Comparison of ENCODE assay signal across 8 cellular contexts in the genomic region with DNA sequence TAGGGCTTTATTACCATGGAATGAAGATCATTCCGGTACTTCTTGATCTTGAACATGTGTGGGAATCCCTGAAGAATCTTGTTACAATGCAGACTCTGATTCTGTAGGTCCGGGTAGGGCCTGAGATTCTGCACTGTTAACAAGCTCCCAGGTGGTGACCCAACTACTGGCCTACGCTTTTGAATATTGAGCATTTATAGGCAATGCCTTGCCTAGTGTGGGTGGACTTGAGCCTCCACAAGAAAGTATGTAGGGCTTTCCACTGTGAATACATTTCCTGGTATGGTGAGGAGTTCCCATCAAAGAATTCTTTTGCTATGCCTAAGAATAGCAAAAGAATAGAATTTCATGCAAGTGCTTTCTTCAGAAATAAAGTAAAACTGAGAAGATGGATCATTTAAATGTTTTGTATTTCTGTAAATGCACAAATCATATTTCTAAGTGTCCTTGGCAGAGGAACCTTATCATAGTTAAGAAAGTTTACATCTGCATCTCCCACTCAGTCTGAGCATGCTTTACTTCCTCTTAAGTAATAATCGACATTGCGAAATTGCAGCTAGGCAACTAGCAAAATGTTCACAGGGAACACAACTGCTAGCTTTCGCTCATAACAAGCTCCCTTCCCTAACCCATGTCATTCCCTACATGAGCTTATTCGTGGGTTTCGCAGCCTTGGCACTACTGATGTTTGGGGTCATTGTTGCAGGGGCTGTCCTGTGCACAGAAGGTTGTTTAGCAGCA.
A peak's percentile ranks its signal among the peaks of the same experiment; 100 is the strongest.
DNase-seq lines count a peak whose midpoint lies in the region; ATAC-seq and TF ChIP-seq lines count a peak whose summit lies in the region.

No MANE protein-coding gene starts in this region.

- H3K27ac Mint-ChIP-seq in osteocyte (ENCODE audit: unreplicated experiment) (peak overlapping the region; percentile 97), T-cell (no peak overlapping the region)
- no peak overlapping the region for H3K27ac Mint-ChIP-seq in activated naive CD4-positive, alpha-beta T cell treated with anti-CD3 and anti-CD28 coated beads for 36 hours

- TF ChIP-seq POLR2A in esophagus muscularis mucosa (IDR thresholded peaks at IDR 0.05; ENCODE audit: low read depth), result no peak

- TF ChIP-seq EP300 in esophagus muscularis mucosa (IDR thresholded peaks at IDR 0.05), result no peak

- H3K4me1 Mint-ChIP-seq in osteocyte (ENCODE audit: unreplicated experiment) (peaks cover 68% of the 10 kb centered on the region), T-cell (peaks cover 1 to 13% (median 11%) of the 10 kb centered on the region in 3 donors)
- H3K4me1 Mint-ChIP-seq in activated naive CD4-positive, alpha-beta T cell treated with anti-CD3 and anti-CD28 coated beads for 36 hours (ENCODE audit: low read depth), result peaks cover 4% of the 10 kb centered on the region

- no peaks in the 10 kb centered on the region for H3K9me3 ChIP-seq in esophagus muscularis mucosa

- peaks cover 11 to 63% (median 49%) of the 10 kb centered on the region in 4 donors for H3K4me1 ChIP-seq in esophagus muscularis mucosa

- no peak for ATAC-seq in T-cell (replicated peaks in 1 of 4)

- H3K27me3 Mint-ChIP-seq in osteocyte (ENCODE audit: unreplicated experiment), result no peaks in the 10 kb centered on the region
- peaks cover 2% of the 10 kb centered on the region for H3K27me3 Mint-ChIP-seq in activated naive CD4-positive, alpha-beta T cell treated with anti-CD3 and anti-CD28 coated beads for 36 hours (ENCODE audit: low read depth)
- H3K27me3 Mint-ChIP-seq in T-cell, result no peaks in the 10 kb centered on the region

- peak; percentile 70 for DNase-seq in Daoy (ENCODE audit: low read depth)
- DNase-seq in OCI-M1 (lab: John Stamatoyannopoulos, UW), result peak; percentile 91
- DNase-seq in esophagus muscularis mucosa (ENCODE audit: extremely low spot score), result no peak
- no peak for DNase-seq in osteocyte (ENCODE audit: extremely low spot score, unreplicated experiment)
- DNase-seq in activated naive CD4-positive, alpha-beta T cell treated with anti-CD3 and anti-CD28 coated beads for 36 hours, result no peak
- no peak for DNase-seq in NCI-H1417 treated with DMSO at 0.1 percent for 48 hours (lab: John Stamatoyannopoulos, UW)
- no peak for DNase-seq in SK-N-DZ (ENCODE audit: low spot score)
- DNase-seq in T-cell, result no peak

- H3K27me3 ChIP-seq in esophagus muscularis mucosa, result no peaks in the 10 kb centered on the region

- H3K4me3 Mint-ChIP-seq in osteocyte (ENCODE audit: unreplicated experiment) (peak overlapping the region; percentile 35), T-cell (no peak overlapping the region)
- no peak overlapping the region for H3K4me3 Mint-ChIP-seq in activated naive CD4-positive, alpha-beta T cell treated with anti-CD3 and anti-CD28 coated beads for 36 hours

- H3K36me3 ChIP-seq in esophagus muscularis mucosa, result no peaks in the 10 kb centered on the region

- H3K27ac ChIP-seq in esophagus muscularis mucosa (replicated peaks in 1 of 4), result peak overlapping the region; percentile 29 to 77 (median 70)

- H3K9me3 Mint-ChIP-seq in osteocyte (ENCODE audit: unreplicated experiment), result no peaks in the 10 kb centered on the region
- no peaks in the 10 kb centered on the region for H3K9me3 Mint-ChIP-seq in activated naive CD4-positive, alpha-beta T cell treated with anti-CD3 and anti-CD28 coated beads for 36 hours
- no peaks in the 10 kb centered on the region for H3K9me3 Mint-ChIP-seq in T-cell

- POLR2A ChIA-PET in T-cell (lab: Charles Lee), result interaction anchor here in 1 of 2 donors (0.8 kb wide), 1 partner anchor 84 kb away, joined by 3 read pairs; no protein-coding TSS in a partner anchor

- no peaks in the 10 kb centered on the region for H3K36me3 Mint-ChIP-seq in osteocyte (ENCODE audit: unreplicated experiment)
- no peaks in the 10 kb centered on the region for H3K36me3 Mint-ChIP-seq in activated naive CD4-positive, alpha-beta T cell treated with anti-CD3 and anti-CD28 coated beads for 36 hours (ENCODE audit: low read depth)
- no peaks in the 10 kb centered on the region for H3K36me3 Mint-ChIP-seq in T-cell

- intact Hi-C loops in esophagus muscularis mucosa (cut with DNase I), result no loop called here
- intact Hi-C loops in activated naive CD4-positive, alpha-beta T cell treated with anti-CD3 and anti-CD28 coated beads for 36 hours (cut with micrococcal nuclease), result no loop called here

- CTCF ChIA-PET in activated naive CD4-positive, alpha-beta T cell treated with anti-CD3 and anti-CD28 coated beads for 36 hours (lab: Charles Lee), result interaction anchor here (0.7 kb wide), 1 partner anchor 211 kb away, joined by 4 read pairs; no protein-coding TSS in a partner anchor
- CTCF ChIA-PET in T-cell (lab: Charles Lee), result no interaction called here

- TF ChIP-seq CTCF in esophagus muscularis mucosa (IDR thresholded peaks at IDR 0.05) (no peak), osteocyte (IDR thresholded peaks at IDR 0.05) (no peak)

- WGBS in esophagus muscularis mucosa, result 66% methylated on average over 8 of the region's 8 CpGs

- H3K4me3 ChIP-seq in esophagus muscularis mucosa, result no peak overlapping the region

Comparison
In these comparisons a context has a peak if more than half of its experiments do, and no peak if none do; other contexts are left out.
1. DNase-seq: peak in Daoy (single experiment) and OCI-M1 (single experiment); none in esophagus muscularis mucosa (single experiment), osteocyte (single experiment), activated naive CD4-positive, alpha-beta T cell treated with anti-CD3 and anti-CD28 coated beads for 36 hours (single experiment), NCI-H1417 treated with DMSO at 0.1 percent for 48 hours (single experiment), SK-N-DZ (single experiment) and T-cell (0 of 34).